In the genomic region with DNA sequence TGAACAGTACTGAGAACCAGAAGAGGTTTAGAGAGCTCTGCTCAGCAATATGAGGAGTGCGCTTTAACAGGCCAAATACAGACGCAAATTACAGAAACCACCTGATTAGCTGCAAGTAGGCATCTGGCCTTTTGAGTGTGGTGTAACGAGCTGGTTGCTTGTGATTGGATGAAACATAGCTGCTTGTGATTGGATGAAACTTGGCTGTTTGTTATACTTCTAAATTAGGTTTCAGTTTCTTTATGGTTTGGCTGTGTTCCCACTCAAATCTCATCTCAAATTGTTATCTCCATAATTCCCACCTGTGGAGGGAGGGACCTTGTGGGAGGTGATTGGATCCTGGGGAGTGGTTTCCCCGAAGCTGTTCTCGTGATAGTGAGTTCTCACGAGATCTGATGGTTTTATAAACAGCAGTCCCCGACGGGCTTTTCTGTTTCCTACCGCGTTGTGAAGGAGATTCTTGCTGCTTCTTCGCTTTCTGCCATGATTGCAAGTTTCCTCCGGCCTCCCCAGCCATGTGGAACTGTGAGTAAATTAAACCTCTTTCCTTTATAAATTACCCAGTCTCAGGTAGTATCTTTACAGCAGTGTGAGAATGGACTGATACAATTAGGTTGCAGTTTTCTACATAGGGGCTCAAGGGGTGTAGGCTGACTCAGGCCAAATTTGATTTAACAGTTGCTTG, we compare ENCODE assay signal across 12 cellular contexts.
A peak's percentile ranks its signal among the peaks of the same experiment; 100 is the strongest.
DNase-seq lines count a peak whose midpoint lies in the region; TF ChIP-seq lines count a peak whose summit lies in the region.
"Had no signal": no experiment of that assay in that cellular context is flagged by ENCODE, and none has a peak within 500 bp of the region (broad histone marks: within the 10 kb centered on the region; RNA-seq: fewer than 3 reads in every experiment).

No MANE protein-coding gene starts in this region.

- WGBS in SK-N-SH (ENCODE audit: low lambda C conversion rate) = 16% methylated on average over 12 of the region's 12 CpGs

- in situ Hi-C loops in HAP-1 (cut with MboI; ENCODE audit: low sequenced_read_pairs) = no loop called here

- no peaks in the 10 kb centered on the region for H4K20me1 ChIP-seq in SK-N-SH (ENCODE audit: insufficient read depth)

- H2AFZ ChIP-seq in ACC112 (ENCODE audit: low read length, unreplicated experiment) = no peak overlapping the region
- H2AFZ ChIP-seq in SK-N-SH (ENCODE audit: low read depth) = peak overlapping the region; percentile 93

- H3K79me2 ChIP-seq in ACC112 (ENCODE audit: control insufficient read depth, insufficient read depth, low read length, unreplicated experiment) (no peaks in the 10 kb centered on the region), SK-N-SH (ENCODE audit: insufficient read depth) (0 out of 2 replicates have a peak, but pooled peaks cover 5% of the 10 kb centered on the region)

- no peaks in the 10 kb centered on the region for H3K9me3 ChIP-seq in HAP-1
- H3K9me3 ChIP-seq in SK-N-SH = no peaks in the 10 kb centered on the region

- no peaks in the 10 kb centered on the region for H3F3A ChIP-seq in SK-N-SH (replicated peaks; ENCODE audit: insufficient read depth)

- H3K9ac ChIP-seq in SK-N-SH = peak overlapping the region; percentile 66

- peak overlapping the region; percentile 71 for H3K4me2 ChIP-seq in SK-N-SH

- peak in 1 of 2 experiments; percentile 29 for DNase-seq in HAP-1 (ENCODE audit: low spot score in 2 of 2)
- DNase-seq in NCI-H2107 (lab: John Stamatoyannopoulos, UW) = peak; percentile 76
- DNase-seq in SK-N-SH = peak; percentile 25
- DNase-seq in epidermal melanocyte (ENCODE audit: insufficient read length, low spot score) = no peak
- no peak for DNase-seq in NCI-H510A (lab: John Stamatoyannopoulos, UW)
- DNase-seq in NCI-H1694 treated with DMSO at 0.1 percent for 48 hours (lab: John Stamatoyannopoulos, UW) = no peak
- DNase-seq in activated CD4-positive, alpha-beta T cell treated with anti-CD3 and anti-CD28 coated beads for 48 hours = no peak
- DNase-seq: activated CD4-positive, alpha-beta T cell treated with anti-CD3 and anti-CD28 coated beads, Interleukin-2, amount 10 ng/mL, durations not matched to agents 7 days and 5 days; activated effector memory CD4-positive, alpha-beta T cell treated with anti-CD3 and anti-CD28 coated beads, Interleukin-2, amount 50 U/mL, for 16 hours; occipital lobe had no signal

- POLR2A ChIA-PET in SK-N-SH (lab: Yijun Ruan, JAX) = interaction anchor here (0.7 kb wide), 1 partner anchor 857 kb away, joined by 3 read pairs; no protein-coding TSS in a partner anchor

- H3K4me1 ChIP-seq in ACC112 (ENCODE audit: control insufficient read depth, insufficient read depth, low read length, unreplicated experiment) (no peaks in the 10 kb centered on the region), HAP-1 (no peaks in the 10 kb centered on the region), SK-N-SH (ENCODE audit: control insufficient read depth in 1 of 2, insufficient read depth in 2 of 2, low read depth in 1 of 2, low read length in 1 of 2) (no peaks in the 10 kb centered on the region; a peak in 1 of 4 replicates)

- H3K4me3 ChIP-seq in ACC112 (ENCODE audit: low read depth, low read length) = peak overlapping the region; percentile 30; the same call in 1 of the 2 replicates
- H3K4me3 ChIP-seq in HAP-1 = peak overlapping the region; percentile 12
- H3K4me3 ChIP-seq in SK-N-SH (ENCODE audit: low read depth in 2 of 2, low read length in 1 of 2) = peak overlapping the region; percentile 52 to 67
- H3K4me3 ChIP-seq: lung had no signal

- H3K36me3 ChIP-seq in ACC112 (ENCODE audit: insufficient read depth, low read length) = no peaks in the 10 kb centered on the region
- no peaks in the 10 kb centered on the region for H3K36me3 ChIP-seq in HAP-1 (replicated peaks)
- H3K36me3 ChIP-seq in SK-N-SH (replicated peaks in 1 of 2; ENCODE audit: control insufficient read depth in 1 of 2, insufficient read depth in 2 of 2, low read length in 1 of 2) = peaks cover 0 to 4% of the 10 kb centered on the region in 2 experiments

- H3K27ac ChIP-seq in ACC112 (ENCODE audit: low read depth, low read length) = no peak overlapping the region
- peak overlapping the region; percentile 17 to 69; a peak in 3 of 4 replicates for H3K27ac ChIP-seq in SK-N-SH (ENCODE audit: low read depth in 2 of 2, low read length in 1 of 2)

- H3K9me2 ChIP-seq in SK-N-SH = no peaks in the 10 kb centered on the region

- no peak for TF ChIP-seq RAD21 in SK-N-SH (IDR thresholded peaks at IDR 0.05; ENCODE audit: low read length)

- TF ChIP-seq CTCF in SK-N-SH (IDR thresholded peaks at IDR 0.05) = no peak

- H3K27me3 ChIP-seq in ACC112 (ENCODE audit: insufficient read depth, low read length) (no peaks in the 10 kb centered on the region), HAP-1 (ENCODE audit: low read depth) (no peaks in the 10 kb centered on the region), SK-N-SH (ENCODE audit: insufficient read depth) (no peaks in the 10 kb centered on the region)

- no peak for TF ChIP-seq EP300 in SK-N-SH (IDR thresholded peaks at IDR 0.05; ENCODE audit: borderline replicate concordance in 1 of 2, low read depth in 1 of 2, low read length in 1 of 2)

- CTCF ChIA-PET in SK-N-SH (lab: Yijun Ruan, JAX) = no interaction called here

TF ChIP-seq in SK-N-SH, 30 proteins besides CTCF, POLR2A, EP300 and RAD21 (continues in another document):
- TF ChIP-seq RFX5 (IDR thresholded peaks at IDR 0.05; ENCODE audit: low read length) (peak; percentile 23; the same call in 1 of the 2 replicates), MEF2A (IDR thresholded peaks at IDR 0.05; ENCODE audit: borderline replicate concordance, low read depth) (no peak), TEAD4 (IDR thresholded peaks at IDR 0.05; ENCODE audit: borderline replicate concordance, insufficient read depth) (no peak), CHD2 (IDR thresholded peaks at IDR 0.05; ENCODE audit: low read length, partially characterized antibody) (peak; percentile 98), SIN3A (IDR thresholded peaks at IDR 0.05; ENCODE audit: borderline replicate concordance, low read depth, low read length) (0 out of 2 replicates have a peak, but pooled peaks have one; percentile 35), ELF1 (IDR thresholded peaks at IDR 0.05) (no peak), SMC3 (IDR thresholded peaks at IDR 0.05; ENCODE audit: low read depth, low read length) (no peak), RXRA (IDR thresholded peaks at IDR 0.05; ENCODE audit: borderline replicate concordance, low read depth) (no peak), JUND (IDR thresholded peaks at IDR 0.05) (no peak), YY1 (IDR thresholded peaks at IDR 0.05; ENCODE audit: low read depth) (no peak), NRF1 (IDR thresholded peaks at IDR 0.05; ENCODE audit: low read depth, low read length) (no peak), GABPA (IDR thresholded peaks at IDR 0.05; ENCODE audit: low read depth) (no peak), RCOR1 (IDR thresholded peaks at IDR 0.05; ENCODE audit: low read length) (no peak)
- TF ChIP-seq, protein P1, sequence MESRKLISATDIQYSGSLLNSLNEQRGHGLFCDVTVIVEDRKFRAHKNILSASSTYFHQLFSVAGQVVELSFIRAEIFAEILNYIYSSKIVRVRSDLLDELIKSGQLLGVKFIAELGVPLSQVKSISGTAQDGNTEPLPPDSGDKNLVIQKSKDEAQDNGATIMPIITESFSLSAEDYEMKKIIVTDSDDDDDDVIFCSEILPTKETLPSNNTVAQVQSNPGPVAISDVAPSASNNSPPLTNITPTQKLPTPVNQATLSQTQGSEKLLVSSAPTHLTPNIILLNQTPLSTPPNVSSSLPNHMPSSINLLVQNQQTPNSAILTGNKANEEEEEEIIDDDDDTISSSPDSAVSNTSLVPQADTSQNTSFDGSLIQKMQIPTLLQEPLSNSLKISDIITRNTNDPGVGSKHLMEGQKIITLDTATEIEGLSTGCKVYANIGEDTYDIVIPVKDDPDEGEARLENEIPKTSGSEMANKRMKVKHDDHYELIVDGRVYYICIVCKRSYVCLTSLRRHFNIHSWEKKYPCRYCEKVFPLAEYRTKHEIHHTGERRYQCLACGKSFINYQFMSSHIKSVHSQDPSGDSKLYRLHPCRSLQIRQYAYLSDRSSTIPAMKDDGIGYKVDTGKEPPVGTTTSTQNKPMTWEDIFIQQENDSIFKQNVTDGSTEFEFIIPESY (IDR thresholded peaks at IDR 0.05; ENCODE audit: borderline replicate concordance, low read depth) = peak; percentile 93
- TF ChIP-seq, protein P2, sequence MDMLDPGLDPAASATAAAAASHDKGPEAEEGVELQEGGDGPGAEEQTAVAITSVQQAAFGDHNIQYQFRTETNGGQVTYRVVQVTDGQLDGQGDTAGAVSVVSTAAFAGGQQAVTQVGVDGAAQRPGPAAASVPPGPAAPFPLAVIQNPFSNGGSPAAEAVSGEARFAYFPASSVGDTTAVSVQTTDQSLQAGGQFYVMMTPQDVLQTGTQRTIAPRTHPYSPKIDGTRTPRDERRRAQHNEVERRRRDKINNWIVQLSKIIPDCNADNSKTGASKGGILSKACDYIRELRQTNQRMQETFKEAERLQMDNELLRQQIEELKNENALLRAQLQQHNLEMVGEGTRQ (IDR thresholded peaks at IDR 0.05; ENCODE audit: borderline replicate concordance, low read depth, low read length) = no peak
- TF ChIP-seq, protein P3, sequence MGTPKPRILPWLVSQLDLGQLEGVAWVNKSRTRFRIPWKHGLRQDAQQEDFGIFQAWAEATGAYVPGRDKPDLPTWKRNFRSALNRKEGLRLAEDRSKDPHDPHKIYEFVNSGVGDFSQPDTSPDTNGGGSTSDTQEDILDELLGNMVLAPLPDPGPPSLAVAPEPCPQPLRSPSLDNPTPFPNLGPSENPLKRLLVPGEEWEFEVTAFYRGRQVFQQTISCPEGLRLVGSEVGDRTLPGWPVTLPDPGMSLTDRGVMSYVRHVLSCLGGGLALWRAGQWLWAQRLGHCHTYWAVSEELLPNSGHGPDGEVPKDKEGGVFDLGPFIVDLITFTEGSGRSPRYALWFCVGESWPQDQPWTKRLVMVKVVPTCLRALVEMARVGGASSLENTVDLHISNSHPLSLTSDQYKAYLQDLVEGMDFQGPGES (IDR thresholded peaks at IDR 0.05; ENCODE audit: low read depth, low read length) = no peak
- TF ChIP-seq, protein P4, sequence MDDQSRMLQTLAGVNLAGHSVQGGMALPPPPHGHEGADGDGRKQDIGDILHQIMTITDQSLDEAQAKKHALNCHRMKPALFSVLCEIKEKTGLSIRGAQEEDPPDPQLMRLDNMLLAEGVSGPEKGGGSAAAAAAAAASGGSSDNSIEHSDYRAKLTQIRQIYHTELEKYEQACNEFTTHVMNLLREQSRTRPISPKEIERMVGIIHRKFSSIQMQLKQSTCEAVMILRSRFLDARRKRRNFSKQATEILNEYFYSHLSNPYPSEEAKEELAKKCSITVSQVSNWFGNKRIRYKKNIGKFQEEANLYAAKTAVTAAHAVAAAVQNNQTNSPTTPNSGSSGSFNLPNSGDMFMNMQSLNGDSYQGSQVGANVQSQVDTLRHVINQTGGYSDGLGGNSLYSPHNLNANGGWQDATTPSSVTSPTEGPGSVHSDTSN (IDR thresholded peaks at IDR 0.05) = no peak

Comparison
In these comparisons a context has a peak if more than half of its experiments do, and no peak if none do; other contexts are left out.
1. DNase-seq: peak in NCI-H2107 (single experiment) and SK-N-SH (single experiment); none in epidermal melanocyte (single experiment), NCI-H510A (single experiment), NCI-H1694 treated with DMSO at 0.1 percent for 48 hours (single experiment) and activated CD4-positive, alpha-beta T cell treated with anti-CD3 and anti-CD28 coated beads for 48 hours (single experiment).
2. Peak in every context shown above with its lines, with median percentiles within 50 percentile points of each other: H3K4me3 ChIP-seq.